ENCODE assay signal across 9 cellular contexts in the genomic region with DNA sequence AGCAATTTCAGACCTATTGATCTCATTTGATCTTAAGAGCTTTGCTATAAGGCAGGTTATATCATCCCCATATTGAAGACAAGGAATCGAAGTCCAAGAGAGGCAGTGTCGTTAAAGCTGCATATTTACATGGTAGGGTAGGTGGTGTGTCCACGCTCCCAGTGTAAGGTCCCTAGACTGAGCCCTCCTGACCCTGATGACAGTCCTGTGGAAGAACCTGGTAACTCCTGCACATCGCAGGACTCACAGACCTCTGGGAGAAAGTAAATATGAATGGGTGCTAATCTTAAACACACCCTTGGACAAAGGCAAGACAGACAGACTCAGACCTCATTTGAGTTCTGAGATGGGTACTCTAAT. TPM values are rescaled to one million over a fixed set of nuclear protein-coding genes. Genes with fewer than 3 reads are reported as not detected.
DNase-seq lines count a peak whose midpoint lies in the region; ATAC-seq and TF ChIP-seq lines count a peak whose summit lies in the region.
"Had no signal": no experiment of that assay in that cellular context is flagged by ENCODE, and none has a peak within 500 bp of the region (broad histone marks: within the 10 kb centered on the region; RNA-seq: fewer than 3 reads in every experiment).

No MANE protein-coding gene starts in this region.

- TF ChIP-seq POLR2A in upper lobe of left lung (IDR thresholded peaks at IDR 0.05): no peak

- DNase-seq in heart right ventricle (no peak), cardiac septum (ENCODE audit: low spot score) (no peak), upper lobe of left lung (no peak), Calu3 (no peak), islet precursor cell (no peak)
- no peak for DNase-seq in central memory CD8-positive, alpha-beta T cell (ENCODE audit: low spot score in 2 of 2)
- DNase-seq in stimulated activated CD4-positive, alpha-beta T cell treated with anti-CD3 and anti-CD28 coated beads, Interleukin-2, amount 100 ng/mL, for 24 hours: no peak

- H3K4me1 Mint-ChIP-seq in central memory CD8-positive, alpha-beta T cell: peaks cover 82% of the 10 kb centered on the region
- no peaks in the 10 kb centered on the region for H3K4me1 Mint-ChIP-seq in Calu3 (ENCODE audit: low read depth, unreplicated experiment)

- intact Hi-C loops in heart right ventricle (cut with DNase I) (loop anchor here in 1 of 10 donors (5.0 kb wide), 1 partner anchor 58 kb away; no protein-coding TSS in a partner anchor), cardiac septum (cut with DNase I) (no loop called here), Calu3 (cut with micrococcal nuclease; ENCODE audit: unreplicated experiment) (no loop called here)

- BruUV-seq in Calu3 (replicated peaks; lab: Mats Ljungman, UMichigan): no TSS peak

- H3K27ac ChIP-seq in heart right ventricle (peak overlapping the region in 8 of 10 donors; percentile 19 to 96 (median 84)), upper lobe of left lung (peak overlapping the region; percentile 56 to 89 (median 88))

- H3K9me3 ChIP-seq in heart right ventricle: no peaks in the 10 kb centered on the region
- H3K9me3 ChIP-seq in upper lobe of left lung: no peaks in the 10 kb centered on the region

- CTCF ChIA-PET in Calu3 (lab: Charles Lee): interaction anchor here (0.9 to 1.6 kb wide), 6 partner anchors 13 to 60 kb away, joined by 3 to 5 read pairs (median 4); no protein-coding TSS in a partner anchor

- TF ChIP-seq CTCF in heart right ventricle (IDR thresholded peaks at IDR 0.05) (no peak), upper lobe of left lung (IDR thresholded peaks at IDR 0.05) (no peak), Calu3 (IDR thresholded peaks at IDR 0.05; ENCODE audit: unreplicated experiment) (no peak)

- H3K36me3 Mint-ChIP-seq in central memory CD8-positive, alpha-beta T cell (ENCODE audit: insufficient read depth): peaks cover 23% of the 10 kb centered on the region
- no peaks in the 10 kb centered on the region for H3K36me3 Mint-ChIP-seq in Calu3 (ENCODE audit: insufficient read depth, unreplicated experiment)

- H3K4me3 Mint-ChIP-seq in central memory CD8-positive, alpha-beta T cell: peak overlapping the region; percentile 86
- H3K4me3 Mint-ChIP-seq in Calu3 (ENCODE audit: low read depth, unreplicated experiment): no peak overlapping the region

- no peaks in the 10 kb centered on the region for H3K9me3 Mint-ChIP-seq in central memory CD8-positive, alpha-beta T cell
- no peaks in the 10 kb centered on the region for H3K9me3 Mint-ChIP-seq in Calu3 (ENCODE audit: low read depth, unreplicated experiment)

- H3K27me3 Mint-ChIP-seq in central memory CD8-positive, alpha-beta T cell: no peaks in the 10 kb centered on the region
- peaks cover 75% of the 10 kb centered on the region for H3K27me3 Mint-ChIP-seq in Calu3 (ENCODE audit: unreplicated experiment)

- H3K4me3 ChIP-seq in heart right ventricle (peak overlapping the region in 3 of 10 donors; percentile 57 to 71 (median 60)), upper lobe of left lung (no peak overlapping the region)

- WGBS in heart right ventricle, 2 donors: 84 to 89% methylated on average over 4 of the region's 4 CpGs
- 88 to 90% methylated on average over 4 of the region's 4 CpGs for WGBS in upper lobe of left lung, 2 donors

- ATAC-seq in heart right ventricle (no peak), HG03064 (IDR thresholded peaks at IDR 0.05; ENCODE audit: low read depth, unreplicated experiment) (peak; percentile 9), upper lobe of left lung (ENCODE audit: low FRiP score in 2 of 2) (no peak)
- ATAC-seq in central memory CD8-positive, alpha-beta T cell (replicated peaks; ENCODE audit: extremely low read depth, poor library complexity, severe bottlenecking): peak; percentile 3

- H3K4me1 ChIP-seq in heart right ventricle: peaks cover 0 to 76% (median 4%) of the 10 kb centered on the region in 9 donors
- peaks cover 16 to 34% (median 26%) of the 10 kb centered on the region in 4 donors for H3K4me1 ChIP-seq in upper lobe of left lung

- TF ChIP-seq EP300 in upper lobe of left lung (IDR thresholded peaks at IDR 0.05): no peak

- H3K27me3 ChIP-seq in heart right ventricle (peaks cover 0 to 3% (median 0%) of the 10 kb centered on the region in 7 donors), upper lobe of left lung (no peaks in the 10 kb centered on the region)

- peak overlapping the region; percentile 98 for H3K27ac Mint-ChIP-seq in central memory CD8-positive, alpha-beta T cell (ENCODE audit: low read depth)
- no peak overlapping the region for H3K27ac Mint-ChIP-seq in Calu3 (ENCODE audit: unreplicated experiment)

- H3K36me3 ChIP-seq in heart right ventricle (peaks cover 0 to 15% (median 0%) of the 10 kb centered on the region in 9 donors), upper lobe of left lung (no peaks in the 10 kb centered on the region)

RNA-seq across cellular contexts. Expression of gene HLA-DPB1, which starts 0.6 kb away (rescaled TPM):
- total RNA-seq in heart right ventricle (100 to 1,000 TPM in 1 of 10 donors, 10 to 100 TPM in 9; 19.2 to 264 (median 34.8) TPM), cardiac septum (32.8 TPM), upper lobe of left lung (100 to 1,000 TPM; 194 to 697 (median 373) TPM), Calu3 (2022) (12.0 and 18.3 TPM in 2 replicates)
- polyA plus RNA-seq in heart right ventricle: 10 to 100 TPM; 18.7 to 48.2 TPM

RNA-seq across cellular contexts. Expression of gene HLA-DPA1, which starts 1.7 kb away (rescaled TPM):
- total RNA-seq in heart right ventricle: 100 to 1,000 TPM in 1 of 10 donors, 10 to 100 TPM in 9; 17.8 to 328 (median 53.6) TPM
- polyA plus RNA-seq in heart right ventricle: 10 to 100 TPM; 18.2 to 24.3 TPM
- total RNA-seq in cardiac septum: 35.8 TPM
- 100 to 1,000 TPM; 109 to 674 (median 399) TPM for total RNA-seq in upper lobe of left lung
- total RNA-seq in Calu3 (2022): 29.2 and 46.4 TPM in 2 replicates
- total RNA-seq: IMR-90 had no signal
- polyA plus RNA-seq: IMR-90 had no signal

Comparison
In these comparisons a context has a peak if more than half of its experiments do, and no peak if none do; other contexts are left out.
1. ATAC-seq: peak in HG03064 (single experiment) and central memory CD8-positive, alpha-beta T cell (single experiment); none in heart right ventricle (0 of 8) and upper lobe of left lung (0 of 2).